12 cellular contexts compared by ENCODE assay signal in genomic region chr9:93262537-93263310, GRCh38.
DNase-seq lines count a peak whose midpoint lies in the region; ATAC-seq, FAIRE-seq and TF ChIP-seq lines count a peak whose summit lies in the region.
"Had no signal": no experiment of that assay in that cellular context is flagged by ENCODE, and none has a peak within 500 bp of the region (broad histone marks: within the 10 kb centered on the region; RNA-seq: fewer than 3 reads in every experiment).

No MANE protein-coding gene starts in this region.

- no peak for TF ChIP-seq CTCF in omental fat pad (IDR thresholded peaks at IDR 0.05)

- DNase-seq in DMS153 (lab: John Stamatoyannopoulos, UW) = peak; percentile 47
- DNase-seq in DMS153 treated with DMSO at 0.1 percent for 48 hours (lab: John Stamatoyannopoulos, UW; ENCODE audit: unreplicated experiment) = no peak
- DNase-seq in GM19239 (ENCODE audit: insufficient read length, low spot score) = peak; percentile 1
- peak; percentile 13 for DNase-seq in cerebellar cortex (ENCODE audit: low spot score)
- peak; percentile 7 for DNase-seq in omental fat pad (ENCODE audit: low spot score)
- no peak for DNase-seq in stimulated activated naive CD4-positive, alpha-beta T cell treated with Interleukin-2 at 50 U/mL for 16 hours (lab: John Stamatoyannopoulos, UW)
- DNase-seq: DMS 273 treated with DMSO at 0.1 percent for 48 hours; effector memory CD8-positive, alpha-beta T cell; mesendoderm; NCI-H1048 had no signal

- no peak for FAIRE-seq in GM19239 (lab: Jason Lieb, UNC)

- ATAC-seq in omental fat pad (ENCODE audit: low FRiP score) (no peak), HG02885 (IDR thresholded peaks at IDR 0.05; ENCODE audit: poor library complexity, unreplicated experiment) (no peak), HG02798 (IDR thresholded peaks at IDR 0.05; ENCODE audit: poor library complexity, unreplicated experiment) (no peak)
- ATAC-seq: effector memory CD8-positive, alpha-beta T cell had no signal

Comparison
In these comparisons a context has a peak if more than half of its experiments do, and no peak if none do; other contexts are left out.
1. DNase-seq: peak in DMS153 (single experiment), GM19239 (single experiment), cerebellar cortex (single experiment) and omental fat pad (single experiment); none in DMS153 treated with DMSO at 0.1 percent for 48 hours (single experiment) and stimulated activated naive CD4-positive, alpha-beta T cell treated with Interleukin-2 at 50 U/mL for 16 hours (single experiment).